8 cellular contexts compared by ENCODE assay signal in the genomic region with DNA sequence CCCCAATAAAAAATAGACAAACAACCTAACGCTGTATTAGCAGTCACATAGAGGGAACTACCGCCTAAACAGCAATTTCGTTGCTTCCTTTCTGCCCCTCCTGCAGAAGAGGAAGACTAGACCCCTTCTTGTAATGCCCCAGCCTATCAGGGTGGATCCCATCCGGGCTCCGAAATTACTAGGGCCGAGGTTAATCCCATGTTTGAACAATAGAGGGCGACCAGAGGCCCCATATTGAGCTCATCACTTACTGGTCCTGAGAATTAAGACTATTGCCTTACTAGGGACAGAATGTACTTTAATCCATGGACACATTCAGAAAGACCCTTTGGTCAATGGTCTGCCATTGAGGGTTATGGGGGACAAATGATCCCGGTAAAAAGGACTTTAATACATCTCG. TPM values are rescaled to one million over a fixed set of nuclear protein-coding genes. Genes with fewer than 3 reads are reported as not detected.
DNase-seq lines count a peak whose midpoint lies in the region; ATAC-seq, FAIRE-seq and TF ChIP-seq lines count a peak whose summit lies in the region.

No MANE protein-coding gene starts in this region.

- H3K36me3 ChIP-seq in small intestine (ENCODE audit: control insufficient read depth in 2 of 2, insufficient read depth in 2 of 2, low read length in 2 of 2): no peaks in the 10 kb centered on the region

- H3K4me1 ChIP-seq in small intestine (ENCODE audit: control insufficient read depth in 2 of 2, insufficient read depth in 1 of 2, low read depth in 1 of 2, low read length in 1 of 2): no peaks in the 10 kb centered on the region

- no peaks in the 10 kb centered on the region for H3K9me3 ChIP-seq in small intestine (ENCODE audit: control insufficient read depth, low read depth)

- H3K27ac ChIP-seq in small intestine (ENCODE audit: low read depth in 1 of 2, low read length in 1 of 2): no peak overlapping the region

- no peak for FAIRE-seq in small intestine (lab: Jason Lieb, UNC)

- peak; percentile 99 for ATAC-seq in SK-N-SH treated with all-trans-retinoic acid at 6 μM for 48 hours
- ATAC-seq in left ventricle myocardium superior: peak; percentile 74
- no peak for ATAC-seq in GM18858 (IDR thresholded peaks at IDR 0.05; ENCODE audit: unreplicated experiment)

- 4 to 11% (median 10%) methylated on average over 9 of the region's 9 CpGs for WGBS in small intestine, 3 donors

- H3K27me3 ChIP-seq in small intestine (ENCODE audit: control insufficient read depth in 2 of 2, insufficient read depth in 2 of 2, low read length in 2 of 2): no peaks in the 10 kb centered on the region

- intact Hi-C loops in left ventricle myocardium superior (cut with micrococcal nuclease): loop anchor here (10.0 kb wide), 1 partner anchor 412 kb away; no protein-coding TSS in a partner anchor

- DNase-seq in NCI-H1092 treated with DMSO at 0.1 percent for 48 hours (lab: John Stamatoyannopoulos, UW): peak; percentile 33
- no peak for DNase-seq in NCI-H1092 (lab: John Stamatoyannopoulos, UW)
- peak; percentile 31 for DNase-seq in HK-2 (ENCODE audit: unreplicated experiment)
- peak; percentile 29 for DNase-seq in amniotic epithelial cell (ENCODE audit: low read depth)
- no peak for DNase-seq in left ventricle myocardium superior
- DNase-seq in small intestine: peak; percentile 43

- no peak overlapping the region for H3K4me3 ChIP-seq in small intestine (ENCODE audit: low read depth in 1 of 2, low read length in 2 of 2)

TF ChIP-seq in SK-N-SH treated with all-trans-retinoic acid at 6 μM for 48 hours, 23 proteins besides CTCF, POLR2A, EP300 and RAD21:
- TF ChIP-seq, protein P1, sequence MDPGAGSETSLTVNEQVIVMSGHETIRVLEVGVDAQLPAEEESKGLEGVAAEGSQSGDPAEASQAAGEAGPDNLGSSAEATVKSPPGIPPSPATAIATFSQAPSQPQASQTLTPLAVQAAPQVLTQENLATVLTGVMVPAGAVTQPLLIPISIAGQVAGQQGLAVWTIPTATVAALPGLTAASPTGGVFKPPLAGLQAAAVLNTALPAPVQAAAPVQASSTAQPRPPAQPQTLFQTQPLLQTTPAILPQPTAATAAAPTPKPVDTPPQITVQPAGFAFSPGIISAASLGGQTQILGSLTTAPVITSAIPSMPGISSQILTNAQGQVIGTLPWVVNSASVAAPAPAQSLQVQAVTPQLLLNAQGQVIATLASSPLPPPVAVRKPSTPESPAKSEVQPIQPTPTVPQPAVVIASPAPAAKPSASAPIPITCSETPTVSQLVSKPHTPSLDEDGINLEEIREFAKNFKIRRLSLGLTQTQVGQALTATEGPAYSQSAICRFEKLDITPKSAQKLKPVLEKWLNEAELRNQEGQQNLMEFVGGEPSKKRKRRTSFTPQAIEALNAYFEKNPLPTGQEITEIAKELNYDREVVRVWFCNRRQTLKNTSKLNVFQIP (CRISPR knock-in tag; IDR thresholded peaks at IDR 0.05; ENCODE audit: borderline replicate concordance, low read depth): no peak
- TF ChIP-seq, protein P2, sequence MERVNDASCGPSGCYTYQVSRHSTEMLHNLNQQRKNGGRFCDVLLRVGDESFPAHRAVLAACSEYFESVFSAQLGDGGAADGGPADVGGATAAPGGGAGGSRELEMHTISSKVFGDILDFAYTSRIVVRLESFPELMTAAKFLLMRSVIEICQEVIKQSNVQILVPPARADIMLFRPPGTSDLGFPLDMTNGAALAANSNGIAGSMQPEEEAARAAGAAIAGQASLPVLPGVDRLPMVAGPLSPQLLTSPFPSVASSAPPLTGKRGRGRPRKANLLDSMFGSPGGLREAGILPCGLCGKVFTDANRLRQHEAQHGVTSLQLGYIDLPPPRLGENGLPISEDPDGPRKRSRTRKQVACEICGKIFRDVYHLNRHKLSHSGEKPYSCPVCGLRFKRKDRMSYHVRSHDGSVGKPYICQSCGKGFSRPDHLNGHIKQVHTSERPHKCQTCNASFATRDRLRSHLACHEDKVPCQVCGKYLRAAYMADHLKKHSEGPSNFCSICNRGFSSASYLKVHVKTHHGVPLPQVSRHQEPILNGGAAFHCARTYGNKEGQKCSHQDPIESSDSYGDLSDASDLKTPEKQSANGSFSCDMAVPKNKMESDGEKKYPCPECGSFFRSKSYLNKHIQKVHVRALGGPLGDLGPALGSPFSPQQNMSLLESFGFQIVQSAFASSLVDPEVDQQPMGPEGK (CRISPR knock-in tag; IDR thresholded peaks at IDR 0.05; ENCODE audit: borderline replicate concordance): no peak
- TF ChIP-seq ARNTL (CRISPR knock-in tag; IDR thresholded peaks at IDR 0.05; ENCODE audit: borderline replicate concordance, low read depth): no peak
- TF ChIP-seq ZNF70 (CRISPR knock-in tag; IDR thresholded peaks at IDR 0.05): no peak
- TF ChIP-seq ZFP3 (CRISPR knock-in tag; IDR thresholded peaks at IDR 0.05): no peak
- TF ChIP-seq CSDC2 (CRISPR knock-in tag; IDR thresholded peaks at IDR 0.05): no peak
- no peak for TF ChIP-seq TSHZ2 (CRISPR knock-in tag; IDR thresholded peaks at IDR 0.05)
- TF ChIP-seq BACH2 (CRISPR knock-in tag; IDR thresholded peaks at IDR 0.05; ENCODE audit: borderline replicate concordance): no peak
- TF ChIP-seq OSR1 (CRISPR knock-in tag; IDR thresholded peaks at IDR 0.05): no peak
- TF ChIP-seq TCF4 (CRISPR knock-in tag; IDR thresholded peaks at IDR 0.05; ENCODE audit: borderline replicate concordance): no peak
- no peak for TF ChIP-seq ZC3H10 (CRISPR knock-in tag; IDR thresholded peaks at IDR 0.05)
- no peak for TF ChIP-seq ZNF565 (CRISPR knock-in tag; conservative IDR thresholded peaks at IDR 0.05; ENCODE audit: low read depth)
- no peak for TF ChIP-seq ESRRG (CRISPR knock-in tag; IDR thresholded peaks at IDR 0.05)
- no peak for TF ChIP-seq ZNF8 (CRISPR knock-in tag; IDR thresholded peaks at IDR 0.05)
- TF ChIP-seq PPARA (CRISPR knock-in tag; IDR thresholded peaks at IDR 0.05; ENCODE audit: borderline replicate concordance): no peak
- no peak for TF ChIP-seq SNAI2 (CRISPR knock-in tag; IDR thresholded peaks at IDR 0.05)
- no peak for TF ChIP-seq ISL1 (CRISPR knock-in tag; IDR thresholded peaks at IDR 0.05)
- no peak for TF ChIP-seq GLIS3 (CRISPR knock-in tag; IDR thresholded peaks at IDR 0.05)
- TF ChIP-seq RARB (CRISPR knock-in tag; IDR thresholded peaks at IDR 0.05): no peak
- no peak for TF ChIP-seq ZFP30 (CRISPR knock-in tag; IDR thresholded peaks at IDR 0.05)

RNA-seq across cellular contexts. Expression of gene ZNF630, which starts 11.8 kb away (rescaled TPM):
- 3.0 TPM for total RNA-seq in left ventricle myocardium superior
- polyA plus RNA-seq in small intestine: 1 to 10 TPM in 2 of 3 donors, under 1 TPM in 1; 0.54 to 2.5 (median 1.7) TPM

RNA-seq across cellular contexts. Expression of gene SPACA5B, which starts 47.2 kb away (rescaled TPM):
- not detected for total RNA-seq in left ventricle myocardium superior
- polyA plus RNA-seq in small intestine: not detected

Comparison
In these comparisons a context has a peak if more than half of its experiments do, and no peak if none do; other contexts are left out.
1. DNase-seq: peak in NCI-H1092 treated with DMSO at 0.1 percent for 48 hours (single experiment), HK-2 (single experiment), amniotic epithelial cell (single experiment) and small intestine (single experiment); none in NCI-H1092 (single experiment) and left ventricle myocardium superior (single experiment).